Comparison of ENCODE assay signal across 8 cellular contexts in the genomic region with DNA sequence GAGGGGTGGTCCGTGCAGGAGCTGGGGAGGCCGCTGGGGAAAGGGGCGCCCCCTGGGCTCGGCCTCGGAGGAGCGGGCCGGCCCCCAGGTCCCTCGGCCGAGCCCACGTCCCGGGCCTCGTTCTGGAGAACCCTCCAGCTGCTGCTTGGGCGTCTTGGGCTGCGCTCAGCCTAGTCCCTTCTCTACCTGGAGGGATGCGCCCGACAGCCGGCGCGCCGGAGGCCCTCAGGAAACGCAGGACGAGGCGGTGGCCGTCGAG. TPM values are rescaled to one million over a fixed set of nuclear protein-coding genes. Genes with fewer than 3 reads are reported as not detected.
DNase-seq lines count a peak whose midpoint lies in the region; ATAC-seq and TF ChIP-seq lines count a peak whose summit lies in the region.

No MANE protein-coding gene starts in this region.

- WGBS in heart left ventricle, 4 donors, result 2 to 8% (median 3%) methylated on average over 7 to 25 of the region's 25 CpGs; no CpG with 5 or more reads in 1 of the 4 donors

- no peaks in the 10 kb centered on the region for H3K9me3 Mint-ChIP-seq in stimulated activated naive CD8-positive, alpha-beta T cell treated with anti-CD3 and anti-CD28 coated beads, Interleukin-15, Interleukin-2, amounts not matched to agents 100 ng/mL and 50 ng/mL, for 24 hours

- H3K4me3 Mint-ChIP-seq in stimulated activated naive CD8-positive, alpha-beta T cell treated with anti-CD3 and anti-CD28 coated beads, Interleukin-15, Interleukin-2, amounts not matched to agents 100 ng/mL and 50 ng/mL, for 24 hours, result peak overlapping the region; percentile 23

- H3K9me2 ChIP-seq in OCI-LY7 (ENCODE audit: insufficient read depth, low read length), result no peaks in the 10 kb centered on the region

- no peaks in the 10 kb centered on the region for H4K20me1 ChIP-seq in OCI-LY7 (ENCODE audit: insufficient read depth, low read length)

- no peaks in the 10 kb centered on the region for H3K79me2 ChIP-seq in OCI-LY7 (ENCODE audit: insufficient read depth, low read depth, low read length)

- peak overlapping the region; percentile 78; the same call in 1 of the 2 replicates for H2AFZ ChIP-seq in OCI-LY7 (ENCODE audit: low read length)

- TF ChIP-seq CTCF in heart left ventricle (IDR thresholded peaks at IDR 0.05) (no peak), OCI-LY7 (conservative IDR thresholded peaks at IDR 0.05; ENCODE audit: low read length) (peak; percentile 45; the same call in 1 of the 2 replicates), fibroblast of villous mesenchyme (IDR thresholded peaks at IDR 0.05; ENCODE audit: insufficient read depth, low read depth, low read length) (no peak)

- H3K27me3 Mint-ChIP-seq in stimulated activated naive CD8-positive, alpha-beta T cell treated with anti-CD3 and anti-CD28 coated beads, Interleukin-15, Interleukin-2, amounts not matched to agents 100 ng/mL and 50 ng/mL, for 24 hours, result no peaks in the 10 kb centered on the region

- ATAC-seq in heart left ventricle, result peak in 1 of 4 donors; percentile 12
- no peak for ATAC-seq in Right ventricle myocardium superior (ENCODE audit: poor library complexity)
- no peak for ATAC-seq in GM21825 (IDR thresholded peaks at IDR 0.05; ENCODE audit: unreplicated experiment)

- H3K9me3 ChIP-seq in heart left ventricle (no peaks in the 10 kb centered on the region), OCI-LY7 (ENCODE audit: low read length) (no peaks in the 10 kb centered on the region)

- TF ChIP-seq POLR2A in heart left ventricle (IDR thresholded peaks at IDR 0.05), result no peak

- H3K27ac ChIP-seq in heart left ventricle, result peak overlapping the region in 11 of 12 donors; percentile 39 to 96 (median 90)
- no peak overlapping the region for H3K27ac ChIP-seq in OCI-LY7 (ENCODE audit: low read depth, low read length, poor library complexity, severe bottlenecking)

- H3K4me1 ChIP-seq in heart left ventricle (peaks cover 0 to 21% (median 13%) of the 10 kb centered on the region in 12 donors), OCI-LY7 (ENCODE audit: insufficient read depth, low read length, poor library complexity, severe bottlenecking) (peaks cover 22% of the 10 kb centered on the region)

- DNase-seq in heart left ventricle (no peak), Right ventricle myocardium superior (no peak), OCI-LY7 (ENCODE audit: low spot score) (no peak), fibroblast of villous mesenchyme (ENCODE audit: low read depth) (no peak), NOMO-1 treated with dmso at 0.1 percent for 144 hours (lab: John Stamatoyannopoulos, UW; ENCODE audit: unreplicated experiment) (no peak), HT-29 (ENCODE audit: low spot score) (no peak)

- H3K4me1 Mint-ChIP-seq in stimulated activated naive CD8-positive, alpha-beta T cell treated with anti-CD3 and anti-CD28 coated beads, Interleukin-15, Interleukin-2, amounts not matched to agents 100 ng/mL and 50 ng/mL, for 24 hours (ENCODE audit: low read depth), result peaks cover 54% of the 10 kb centered on the region

- H3K4me3 ChIP-seq in heart left ventricle, result peak overlapping the region; percentile 9 to 100 (median 88)
- H3K4me3 ChIP-seq in OCI-LY7 (ENCODE audit: low read depth, low read length, poor library complexity, severe bottlenecking), result peak overlapping the region; percentile 81
- peak overlapping the region; percentile 55 for H3K4me3 ChIP-seq in fibroblast of villous mesenchyme (ENCODE audit: low read depth, low read length)

- intact Hi-C loops in heart left ventricle (cut with DNase I), result loop anchor here in 5 of 10 donors (5.0 to 10.0 kb wide), 6 partner anchors 128 to 882 kb away; a partner anchor contains a TSS
- intact Hi-C loops in Right ventricle myocardium superior (cut with DNase I), result no loop called here
- intact Hi-C loops in OCI-LY7 (cut with micrococcal nuclease; ENCODE audit: unreplicated experiment), result loop anchor here (1.0 to 2.0 kb wide), 3 partner anchors 32 to 69 kb away; a partner anchor contains a TSS

- peaks cover 17% of the 10 kb centered on the region for H3K36me3 Mint-ChIP-seq in stimulated activated naive CD8-positive, alpha-beta T cell treated with anti-CD3 and anti-CD28 coated beads, Interleukin-15, Interleukin-2, amounts not matched to agents 100 ng/mL and 50 ng/mL, for 24 hours (ENCODE audit: low read depth)

- CTCF ChIA-PET in OCI-LY7 (lab: Charles Lee; ENCODE audit: unreplicated experiment), result interaction anchor here (1.4 kb wide), 1 partner anchor 31 kb away, joined by 3 read pairs; no protein-coding TSS in a partner anchor

- H3K4me2 ChIP-seq in OCI-LY7 (ENCODE audit: low read length), result peak overlapping the region; percentile 84

- H3K36me3 ChIP-seq in heart left ventricle, result peaks cover 0 to 5% (median 0%) of the 10 kb centered on the region in 9 donors
- no peaks in the 10 kb centered on the region; the same call in 1 of the 2 replicates for H3K36me3 ChIP-seq in OCI-LY7 (ENCODE audit: insufficient read depth, low read length)

- no TSS peak for BruUV-seq in OCI-LY7 (replicated peaks; lab: Mats Ljungman, UMichigan)

- POLR2A ChIA-PET in OCI-LY7 (lab: Charles Lee), result interaction anchor here (0.6 to 2.7 kb wide), 5 partner anchors 21 to 76 kb away, joined by 3 to 7 read pairs (median 5); a partner anchor contains a TSS

- no peaks in the 10 kb centered on the region for H3K27me3 ChIP-seq in heart left ventricle

- no peak overlapping the region for H3K27ac Mint-ChIP-seq in stimulated activated naive CD8-positive, alpha-beta T cell treated with anti-CD3 and anti-CD28 coated beads, Interleukin-15, Interleukin-2, amounts not matched to agents 100 ng/mL and 50 ng/mL, for 24 hours

RNA-seq across cellular contexts. Expression of a gene that starts 0.3 kb away (rescaled TPM):
- total RNA-seq in heart left ventricle, result 10 to 100 TPM in 8 of 9 donors, 1 to 10 TPM in 1; 9.2 to 24.1 (median 20.9) TPM
- polyA plus RNA-seq in heart left ventricle, result 10 to 100 TPM in 1 of 2 donors, 1 to 10 TPM in 1; 7.6 to 19.8 TPM
- 19.0 TPM for total RNA-seq in Right ventricle myocardium superior
- 19.4 and 23.2 TPM in 2 replicates for total RNA-seq in OCI-LY7 (2014; rRNA removed; shearing (Covaris generic))
- 54.7 and 68.1 TPM in 2 replicates for total RNA-seq in OCI-LY7 (2022)
- total RNA-seq in fibroblast of villous mesenchyme, result 13.4 and 18.0 TPM in 2 replicates
- 50.3 and 53.7 TPM in 2 replicates for total RNA-seq in HT-29 (2014; rRNA removed; shearing (Covaris generic))

RNA-seq across cellular contexts. Expression of a gene that starts 32.3 kb away (rescaled TPM):
- total RNA-seq in heart left ventricle, result 10 to 100 TPM; 11.8 to 29.3 (median 18.2) TPM
- polyA plus RNA-seq in heart left ventricle, result 10 to 100 TPM; 18.0 to 27.5 TPM
- 18.0 TPM for total RNA-seq in Right ventricle myocardium superior
- total RNA-seq in OCI-LY7 (2014; rRNA removed; shearing (Covaris generic)), result 73.7 and 90.9 TPM in 2 replicates
- total RNA-seq in OCI-LY7 (2022), result 65.4 and 69.1 TPM in 2 replicates
- total RNA-seq in fibroblast of villous mesenchyme, result 13.2 and 21.2 TPM in 2 replicates
- total RNA-seq in HT-29 (2014; rRNA removed; shearing (Covaris generic)), result 46.4 and 54.7 TPM in 2 replicates

RNA-seq across cellular contexts. Expression of a gene that starts 42.5 kb away (rescaled TPM):
- total RNA-seq in heart left ventricle (1 to 10 TPM in 1 of 9 donors, under 1 TPM in 1, not detected in 7; 0.21 to 1.7 TPM), Right ventricle myocardium superior (not detected), OCI-LY7 (2022) (1.1 TPM in 2 replicates), fibroblast of villous mesenchyme (under 0.01 and 0.43 TPM in 2 replicates)
- not detected for polyA plus RNA-seq in heart left ventricle
- total RNA-seq in OCI-LY7 (2014; rRNA removed; shearing (Covaris generic)), result not detected in 2 replicates
- total RNA-seq in HT-29 (2014; rRNA removed; shearing (Covaris generic)), result not detected in 2 replicates

RNA-seq across cellular contexts. Expression of a gene that starts 47.5 kb away (rescaled TPM):
- total RNA-seq in heart left ventricle (10 to 100 TPM in 2 of 9 donors, 1 to 10 TPM in 7; 7.5 to 21.0 (median 8.5) TPM), Right ventricle myocardium superior (9.4 TPM), OCI-LY7 (2022) (127 and 129 TPM in 2 replicates), fibroblast of villous mesenchyme (33.2 and 40.9 TPM in 2 replicates)
- polyA plus RNA-seq in heart left ventricle, result 10 to 100 TPM in 1 of 2 donors, 1 to 10 TPM in 1; 9.7 to 19.6 TPM
- 104 and 118 TPM in 2 replicates for total RNA-seq in OCI-LY7 (2014; rRNA removed; shearing (Covaris generic))
- 162 and 182 TPM in 2 replicates for total RNA-seq in HT-29 (2014; rRNA removed; shearing (Covaris generic))
